ENCODE assay signal across 1 cellular context in genomic region chr17:752002-752619, GRCh38.
TF ChIP-seq lines count a peak whose summit lies in the region.

Gene GEMIN4, minus strand, starts transcription at chr17:752264. Its CDS starts 122 bp downstream, at chr17:752142.

TF ChIP-seq in SK-N-SH, 30 proteins besides CTCF, POLR2A, EP300 and RAD21 (continued from another document):
- TF ChIP-seq TCF12 (IDR thresholded peaks at IDR 0.05) (no peak), RCOR1 (IDR thresholded peaks at IDR 0.05; ENCODE audit: low read length) (no peak), POLR2AphosphoS5 (IDR thresholded peaks at IDR 0.05; ENCODE audit: low read depth, low read length) (peak; percentile 69), GATA2 (CRISPR knock-in tag; IDR thresholded peaks at IDR 0.05) (no peak), JUND (IDR thresholded peaks at IDR 0.05) (no peak), FOXJ3 (CRISPR knock-in tag; IDR thresholded peaks at IDR 0.05) (peak; percentile 54; the same call in 1 of the 2 replicates), PBX3 (IDR thresholded peaks at IDR 0.05) (0 out of 2 replicates have a peak, but pooled peaks have one; percentile 4), SIN3A (IDR thresholded peaks at IDR 0.05; ENCODE audit: borderline replicate concordance, low read depth, low read length) (peak; percentile 74; the same call in 1 of the 2 replicates), MAX (IDR thresholded peaks at IDR 0.05; ENCODE audit: low read depth) (no peak), GABPA (IDR thresholded peaks at IDR 0.05; ENCODE audit: low read depth) (no peak), FOSL2 (IDR thresholded peaks at IDR 0.05; ENCODE audit: borderline replicate concordance, low read depth) (no peak), NFIC (IDR thresholded peaks at IDR 0.05; ENCODE audit: borderline replicate concordance) (no peak), ZBTB33 (IDR thresholded peaks at IDR 0.05; ENCODE audit: borderline replicate concordance, low read depth) (no peak), IRF3 (IDR thresholded peaks at IDR 0.05; ENCODE audit: low read depth, low read length) (no peak), TEAD4 (IDR thresholded peaks at IDR 0.05; ENCODE audit: borderline replicate concordance, insufficient read depth) (no peak), CHD2 (IDR thresholded peaks at IDR 0.05; ENCODE audit: low read length, partially characterized antibody) (peak; percentile 76), RFX5 (IDR thresholded peaks at IDR 0.05; ENCODE audit: low read length) (no peak), USF1 (IDR thresholded peaks at IDR 0.05; ENCODE audit: borderline replicate concordance, low read depth) (no peak), REST (IDR thresholded peaks at IDR 0.05; ENCODE audit: low read depth, low read length) (no peak), SMC3 (IDR thresholded peaks at IDR 0.05; ENCODE audit: low read depth, low read length) (peak; percentile 47), EZH2phosphoT487 (IDR thresholded peaks at IDR 0.05; ENCODE audit: borderline replicate concordance, low read depth) (no peak)
